In the genomic region with DNA sequence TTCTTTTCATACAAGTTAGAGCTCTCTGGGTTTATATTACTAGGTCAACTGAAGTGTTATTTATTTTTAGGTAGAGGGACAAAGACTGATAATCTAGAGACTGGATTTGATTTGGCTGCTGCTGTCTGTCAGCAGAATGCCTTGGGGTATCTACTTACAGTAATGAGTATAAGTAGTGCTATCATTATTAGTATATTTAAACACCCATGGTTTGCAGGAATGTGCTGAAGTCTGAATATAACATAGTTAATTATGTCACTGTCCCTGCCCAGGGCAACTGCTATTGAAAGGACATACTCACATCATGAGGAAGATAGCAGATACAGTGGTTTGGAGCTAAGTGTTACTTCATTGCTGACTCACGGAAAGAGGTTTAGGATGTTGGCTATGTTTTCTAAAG, we compare ENCODE assay signal across 16 cellular contexts.
A peak's percentile ranks its signal among the peaks of the same experiment; 100 is the strongest.
DNase-seq lines count a peak whose midpoint lies in the region; ATAC-seq and TF ChIP-seq lines count a peak whose summit lies in the region.
"Had no signal": no experiment of that assay in that cellular context is flagged by ENCODE, and none has a peak within 500 bp of the region (broad histone marks: within the 10 kb centered on the region; RNA-seq: fewer than 3 reads in every experiment).

No MANE protein-coding gene starts in this region.

- no peaks in the 10 kb centered on the region for H3K36me3 ChIP-seq in psoas muscle (ENCODE audit: insufficient read depth in 1 of 2, low read depth in 1 of 2)

- no peaks in the 10 kb centered on the region for H3K27me3 ChIP-seq in psoas muscle (ENCODE audit: insufficient read depth in 3 of 3, low read length in 2 of 3)

- intact Hi-C loops in psoas muscle (cut with DNase I): loop anchor here in 1 of 2 donors (10.0 kb wide), 1 partner anchor 71 kb away; no protein-coding TSS in a partner anchor

- WGBS in psoas muscle, 3 donors: 35 to 45% (median 41%) methylated on average over 1 of the region's 1 CpG

- H3K4me3 ChIP-seq in choroid plexus epithelial cell (ENCODE audit: low read depth, low read length) (no peak overlapping the region), psoas muscle (no peak overlapping the region)
- H3K4me3 ChIP-seq: HAP-1 had no signal

- no peaks in the 10 kb centered on the region for H3K9me3 ChIP-seq in psoas muscle
- H3K9me3 ChIP-seq: SK-N-SH had no signal

- H3K4me1 ChIP-seq in psoas muscle: peaks cover 3% of the 10 kb centered on the region

- peak; percentile 6 for DNase-seq in EL
- DNase-seq in LHCN-M2 (ENCODE audit: low read depth): peak; percentile 37
- DNase-seq in choroid plexus epithelial cell (ENCODE audit: low read depth): peak; percentile 42
- no peak for DNase-seq in psoas muscle
- DNase-seq in DMS53 treated with DMSO at 0.1 percent for 48 hours (lab: John Stamatoyannopoulos, UW; ENCODE audit: unreplicated experiment): no peak
- DNase-seq: CD8-positive, alpha-beta T cell; KBM-7; NCI-H1092; NCI-H1694; NCI-H2107; NCI-H446 treated with DMSO at 0.1 percent for 48 hours; NCI-H748 treated with DMSO at 0.1 percent for 48 hours; SK-N-SH had no signal

- TF ChIP-seq CTCF in choroid plexus epithelial cell (conservative IDR thresholded peaks at IDR 0.05; ENCODE audit: low read depth, low read length): no peak
- no peak for TF ChIP-seq CTCF in psoas muscle (IDR thresholded peaks at IDR 0.05)

- H3K27ac ChIP-seq in psoas muscle: peak overlapping the region; percentile 39

- peak; percentile 73 to 92 (median 86) for ATAC-seq in psoas muscle
- no peak for ATAC-seq in HG03378 (IDR thresholded peaks at IDR 0.05; ENCODE audit: unreplicated experiment)
- no peak for ATAC-seq in GM21825 (IDR thresholded peaks at IDR 0.05; ENCODE audit: unreplicated experiment)
- ATAC-seq: CD8-positive, alpha-beta T cell had no signal

Comparison
In these comparisons a context has a peak if more than half of its experiments do, and no peak if none do; other contexts are left out.
1. DNase-seq: peak in EL (single experiment), LHCN-M2 (single experiment) and choroid plexus epithelial cell (single experiment); none in psoas muscle (0 of 2) and DMS53 treated with DMSO at 0.1 percent for 48 hours (single experiment).
2. ATAC-seq: peak in psoas muscle (4 of 4); none in HG03378 (single experiment) and GM21825 (single experiment).